ENCODE assay signal across 1 cellular context in the genomic region with DNA sequence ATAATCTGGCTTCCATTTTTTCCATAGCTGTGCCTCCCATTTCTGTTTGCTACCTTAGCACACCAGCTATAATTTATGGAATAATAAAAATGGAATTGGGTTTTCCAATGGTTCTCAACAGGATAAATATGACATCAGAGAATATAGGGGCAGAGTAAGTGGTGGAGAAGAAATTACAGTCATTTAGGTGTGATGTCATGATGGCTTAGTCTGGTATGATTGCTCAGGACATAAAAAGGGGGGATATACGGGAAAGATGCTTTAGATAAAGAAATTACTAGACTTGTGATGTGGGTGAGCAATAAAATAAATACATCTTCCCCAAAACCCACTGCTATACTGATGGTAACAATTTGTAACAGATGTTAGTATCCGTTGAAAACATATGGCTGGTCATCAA.
TF ChIP-seq lines count a peak whose summit lies in the region.

No MANE protein-coding gene starts in this region.

TF ChIP-seq in HepG2, 621 proteins besides CTCF, POLR2A, EP300 and RAD21 (continued from another document):
- TF ChIP-seq CREB1 (IDR thresholded peaks at IDR 0.05) (peak; percentile 71), CREB1 (CRISPR knock-in tag; IDR thresholded peaks at IDR 0.05) (no peak), ZFP36L1 (CRISPR knock-in tag; IDR thresholded peaks at IDR 0.05) (no peak)
